In genomic region chr6:149895702-149896310, GRCh38 we compare ENCODE assay signal across 9 cellular contexts. TPM values are rescaled to one million over a fixed set of nuclear protein-coding genes. Genes with fewer than 3 reads are reported as not detected.
DNase-seq lines count a peak whose midpoint lies in the region; ATAC-seq and TF ChIP-seq lines count a peak whose summit lies in the region.
"Had no signal": no experiment of that assay in that cellular context is flagged by ENCODE, and none has a peak within 500 bp of the region (broad histone marks: within the 10 kb centered on the region; RNA-seq: fewer than 3 reads in every experiment).

No MANE protein-coding gene starts in this region.

- peak overlapping the region; percentile 38 for H2AFZ ChIP-seq in Loucy (ENCODE audit: low read length)

- H3K9me2 ChIP-seq in Loucy (replicated peaks; ENCODE audit: low read depth, low read length) = no peaks in the 10 kb centered on the region

- no peaks in the 10 kb centered on the region for H4K20me1 ChIP-seq in Loucy (ENCODE audit: insufficient read depth, low read length, poor library complexity, severe bottlenecking)

- CTCF ChIA-PET in CD4-positive, alpha-beta memory T cell (lab: Charles Lee; ENCODE audit: partially characterized antibody) = interaction anchor here (0.6 kb wide), 1 partner anchor 130 kb away, joined by 3 read pairs; no protein-coding TSS in a partner anchor
- CTCF ChIA-PET in activated CD8-positive, alpha-beta memory T cell treated with anti-CD3 and anti-CD28 coated beads, Interleukin-2, amount 10 ng/mL, durations not matched to agents 7 days and 5 days (lab: Charles Lee) = interaction anchor here (1.2 kb wide), 1 partner anchor 29 kb away, joined by 3 read pairs; no protein-coding TSS in a partner anchor

- no peaks in the 10 kb centered on the region for H3K79me2 ChIP-seq in Loucy (ENCODE audit: insufficient read depth, low read length)

- DNase-seq in CD4-positive, alpha-beta memory T cell = peak; percentile 24 to 74 (median 51)
- peak; percentile 49 for DNase-seq in activated CD8-positive, alpha-beta memory T cell treated with anti-CD3 and anti-CD28 coated beads, Interleukin-2, amount 10 ng/mL, durations not matched to agents 7 days and 5 days
- peak; percentile 37 for DNase-seq in glomerular endothelial cell (ENCODE audit: extremely low read depth, low read depth, low spot score)
- peak; percentile 1 for DNase-seq in stimulated activated CD8-positive, alpha-beta memory T cell treated with anti-CD3 and anti-CD28 coated beads, Interleukin-7, amount 100 ng/mL, for 24 hours (ENCODE audit: low read depth)
- DNase-seq in GM13976 (ENCODE audit: low spot score) = no peak
- no peak for DNase-seq in NCI-H1105 treated with DMSO at 0.1 percent for 48 hours (lab: John Stamatoyannopoulos, UW)

- no peaks in the 10 kb centered on the region for H3K27me3 ChIP-seq in CD4-positive, alpha-beta memory T cell (ENCODE audit: insufficient read depth, low read length)
- H3K27me3 ChIP-seq in Loucy (ENCODE audit: insufficient read depth, low read length, poor library complexity, severe bottlenecking) = no peaks in the 10 kb centered on the region

- H3K4me1 Mint-ChIP-seq in CD4-positive, alpha-beta memory T cell = peaks cover 14 to 31% (median 20%) of the 10 kb centered on the region in 4 donors
- peaks cover 23% of the 10 kb centered on the region for H3K4me1 Mint-ChIP-seq in activated CD8-positive, alpha-beta memory T cell treated with anti-CD3 and anti-CD28 coated beads, Interleukin-2, amount 10 ng/mL, durations not matched to agents 7 days and 5 days

- peak; percentile 70 for ATAC-seq in activated CD8-positive, alpha-beta memory T cell treated with anti-CD3 and anti-CD28 coated beads, Interleukin-2, amount 10 ng/mL, durations not matched to agents 7 days and 5 days
- ATAC-seq in GM21619 (IDR thresholded peaks at IDR 0.05; ENCODE audit: unreplicated experiment) = no peak

- intact Hi-C loops in CD4-positive, alpha-beta memory T cell (cut with micrococcal nuclease) = no loop called here

- H3K4me2 ChIP-seq in Loucy (ENCODE audit: low read depth, low read length, poor library complexity, severe bottlenecking) = peak overlapping the region; percentile 63

- peak overlapping the region; percentile 51 for H3K9ac ChIP-seq in Loucy (ENCODE audit: low read depth, low read length, poor library complexity, severe bottlenecking)

- peaks cover 28% of the 10 kb centered on the region for H3K4me1 ChIP-seq in CD4-positive, alpha-beta memory T cell (ENCODE audit: insufficient read depth, low read length)
- H3K4me1 ChIP-seq in Loucy (ENCODE audit: insufficient read depth, low read length, poor library complexity, severe bottlenecking) = peaks cover 43% of the 10 kb centered on the region

- H3K27me3 Mint-ChIP-seq in CD4-positive, alpha-beta memory T cell = peaks cover 0 to 4% of the 10 kb centered on the region in 2 donors
- H3K27me3 Mint-ChIP-seq in activated CD8-positive, alpha-beta memory T cell treated with anti-CD3 and anti-CD28 coated beads, Interleukin-2, amount 10 ng/mL, durations not matched to agents 7 days and 5 days = peaks cover 34% of the 10 kb centered on the region

- in situ Hi-C loops in GM13976 (cut with MboI; ENCODE audit: low sequenced_read_pairs, unreplicated experiment) = no loop called here

- no peaks in the 10 kb centered on the region; the same call in 1 of the 2 replicates for H3F3A ChIP-seq in Loucy (ENCODE audit: low read depth)

- no peaks in the 10 kb centered on the region for H3K36me3 Mint-ChIP-seq in CD4-positive, alpha-beta memory T cell
- H3K36me3 Mint-ChIP-seq in activated CD8-positive, alpha-beta memory T cell treated with anti-CD3 and anti-CD28 coated beads, Interleukin-2, amount 10 ng/mL, durations not matched to agents 7 days and 5 days = no peaks in the 10 kb centered on the region

- no peak overlapping the region for H3K4me3 ChIP-seq in CD4-positive, alpha-beta memory T cell (ENCODE audit: low read length in 2 of 2)
- H3K4me3 ChIP-seq in Loucy (ENCODE audit: low read length, poor library complexity, severe bottlenecking) = peak overlapping the region; percentile 32

- no peak overlapping the region for H3K27ac ChIP-seq in CD4-positive, alpha-beta memory T cell (ENCODE audit: low read depth, low read length)

- H3K9me3 Mint-ChIP-seq in CD4-positive, alpha-beta memory T cell = no peaks in the 10 kb centered on the region
- no peaks in the 10 kb centered on the region for H3K9me3 Mint-ChIP-seq in activated CD8-positive, alpha-beta memory T cell treated with anti-CD3 and anti-CD28 coated beads, Interleukin-2, amount 10 ng/mL, durations not matched to agents 7 days and 5 days (ENCODE audit: low read depth)
- H3K9me3 Mint-ChIP-seq: central memory CD8-positive, alpha-beta T cell had no signal

- TF ChIP-seq CTCF in Loucy (conservative IDR thresholded peaks at IDR 0.05; ENCODE audit: low read length) (no peak), GM13976 (IDR thresholded peaks at IDR 0.05; ENCODE audit: borderline replicate concordance, control extremely low read depth, extremely low read depth, insufficient read depth, missing control alignments) (no peak)

- peak overlapping the region in 3 of 7 donors; percentile 34 to 77 (median 62) for H3K27ac Mint-ChIP-seq in CD4-positive, alpha-beta memory T cell
- peak overlapping the region; percentile 28 for H3K27ac Mint-ChIP-seq in activated CD8-positive, alpha-beta memory T cell treated with anti-CD3 and anti-CD28 coated beads, Interleukin-2, amount 10 ng/mL, durations not matched to agents 7 days and 5 days

- H3K36me3 ChIP-seq in CD4-positive, alpha-beta memory T cell (ENCODE audit: insufficient read depth, low read length) = no peaks in the 10 kb centered on the region
- H3K36me3 ChIP-seq in Loucy (ENCODE audit: insufficient read depth, low read length) = no peaks in the 10 kb centered on the region

- POLR2A ChIA-PET in CD4-positive, alpha-beta memory T cell (lab: Charles Lee; ENCODE audit: partially characterized antibody) = no interaction called here

- no peaks in the 10 kb centered on the region for H3K9me3 ChIP-seq in CD4-positive, alpha-beta memory T cell (ENCODE audit: control insufficient read depth in 1 of 2, low read length in 2 of 2)
- no peaks in the 10 kb centered on the region for H3K9me3 ChIP-seq in Loucy (ENCODE audit: insufficient read depth, low read depth, low read length)

- peak overlapping the region in 2 of 8 donors; percentile 33 to 57 for H3K4me3 Mint-ChIP-seq in CD4-positive, alpha-beta memory T cell
- no peak overlapping the region for H3K4me3 Mint-ChIP-seq in activated CD8-positive, alpha-beta memory T cell treated with anti-CD3 and anti-CD28 coated beads, Interleukin-2, amount 10 ng/mL, durations not matched to agents 7 days and 5 days

RNA-seq across cellular contexts. Expression of gene RAET1E, which starts 2.1 kb away (rescaled TPM):
- not detected for total RNA-seq in CD4-positive, alpha-beta memory T cell
- not detected for polyA plus RNA-seq in CD4-positive, alpha-beta memory T cell
- not detected for total RNA-seq in activated CD8-positive, alpha-beta memory T cell treated with anti-CD3 and anti-CD28 coated beads, Interleukin-2, amount 10 ng/mL, durations not matched to agents 7 days and 5 days
- total RNA-seq in glomerular endothelial cell = 0.39 TPM in 1 of 2 replicates, not detected in the other

RNA-seq across cellular contexts. Expression of gene RAET1G, which starts 27.1 kb away (rescaled TPM):
- total RNA-seq in CD4-positive, alpha-beta memory T cell = not detected
- polyA plus RNA-seq in CD4-positive, alpha-beta memory T cell = not detected
- not detected for total RNA-seq in activated CD8-positive, alpha-beta memory T cell treated with anti-CD3 and anti-CD28 coated beads, Interleukin-2, amount 10 ng/mL, durations not matched to agents 7 days and 5 days
- total RNA-seq in glomerular endothelial cell = 0.58 TPM in 1 of 2 replicates, not detected in the other

RNA-seq across cellular contexts. Expression of gene LRP11, which starts 31.6 kb away (rescaled TPM):
- total RNA-seq in CD4-positive, alpha-beta memory T cell = 1 to 10 TPM; 3.6 to 5.6 TPM
- polyA plus RNA-seq in CD4-positive, alpha-beta memory T cell = 1 to 10 TPM; 1.2 to 2.3 TPM
- 1 to 10 TPM; 2.9 to 3.1 TPM for total RNA-seq in activated CD8-positive, alpha-beta memory T cell treated with anti-CD3 and anti-CD28 coated beads, Interleukin-2, amount 10 ng/mL, durations not matched to agents 7 days and 5 days
- total RNA-seq in glomerular endothelial cell = 16.8 and 26.0 TPM in 2 replicates

RNA-seq across cellular contexts. Expression of gene ULBP2, which starts 46.0 kb away (rescaled TPM):
- not detected for total RNA-seq in CD4-positive, alpha-beta memory T cell
- 1 to 10 TPM in 1 of 2 donors, under 1 TPM in 1; 0.28 to 1.1 TPM for polyA plus RNA-seq in CD4-positive, alpha-beta memory T cell
- under 1 TPM; 0.80 to 0.99 TPM for total RNA-seq in activated CD8-positive, alpha-beta memory T cell treated with anti-CD3 and anti-CD28 coated beads, Interleukin-2, amount 10 ng/mL, durations not matched to agents 7 days and 5 days
- 9.7 and 19.0 TPM in 2 replicates for total RNA-seq in glomerular endothelial cell

Comparison
In these comparisons a context has a peak if more than half of its experiments do, and no peak if none do; other contexts are left out.
1. DNase-seq: peak in CD4-positive, alpha-beta memory T cell (5 of 5), activated CD8-positive, alpha-beta memory T cell treated with anti-CD3 and anti-CD28 coated beads, Interleukin-2, amount 10 ng/mL, durations not matched to agents 7 days and 5 days (single experiment), glomerular endothelial cell (single experiment) and stimulated activated CD8-positive, alpha-beta memory T cell treated with anti-CD3 and anti-CD28 coated beads, Interleukin-7, amount 100 ng/mL, for 24 hours (single experiment); none in GM13976 (single experiment) and NCI-H1105 treated with DMSO at 0.1 percent for 48 hours (single experiment).